Comparison of ENCODE assay signal across 8 cellular contexts in genomic region chr2:218387369-218388194, GRCh38. TPM values are rescaled to one million over a fixed set of nuclear protein-coding genes. Genes with fewer than 3 reads are reported as not detected.
DNase-seq lines count a peak whose midpoint lies in the region; ATAC-seq and TF ChIP-seq lines count a peak whose summit lies in the region.

No MANE protein-coding gene starts in this region.

- H4K20me1 ChIP-seq in neural progenitor cell (ENCODE audit: low read depth) = no peaks in the 10 kb centered on the region

- H3K9me3 Mint-ChIP-seq in neural progenitor cell = no peaks in the 10 kb centered on the region

- no peaks in the 10 kb centered on the region for H3K4me1 ChIP-seq in neural progenitor cell

- ATAC-seq in Right ventricle myocardium inferior (peak; percentile 84), HG03442 (IDR thresholded peaks at IDR 0.05; ENCODE audit: unreplicated experiment) (no peak), GM18909 (IDR thresholded peaks at IDR 0.05; ENCODE audit: poor library complexity, unreplicated experiment) (no peak), HG03175 (IDR thresholded peaks at IDR 0.05; ENCODE audit: unreplicated experiment) (no peak)

- H3K4me2 ChIP-seq in neural progenitor cell = peak overlapping the region; percentile 71

- H3K4me3 Mint-ChIP-seq in neural progenitor cell = peak overlapping the region; percentile 63

- no peak overlapping the region for H3K27ac Mint-ChIP-seq in neural progenitor cell

- H3K4me3 ChIP-seq in neural progenitor cell = peak overlapping the region; percentile 50

- in situ Hi-C loops in SK-MEL-5 (cut with HindIII; ENCODE audit: low pct_unique_long_range_greater_than_20kb, low sequenced_read_pairs) = no loop called here

- no peak overlapping the region for H3K27ac ChIP-seq in neural progenitor cell

- H3K27me3 Mint-ChIP-seq in neural progenitor cell (ENCODE audit: insufficient read depth, low read depth) = peaks cover 14% of the 10 kb centered on the region

- H3K27me3 ChIP-seq in neural progenitor cell = peaks cover 28% of the 10 kb centered on the region

- H3K9me3 ChIP-seq in neural progenitor cell (ENCODE audit: low read depth) = no peaks in the 10 kb centered on the region

- H2AFZ ChIP-seq in neural progenitor cell (replicated peaks) = peak overlapping the region; percentile 96

- DNase-seq in Right ventricle myocardium inferior (ENCODE audit: missing footprints) (no peak), cardiac septum (ENCODE audit: low spot score) (no peak), SK-MEL-5 (ENCODE audit: low read depth, low spot score) (peak; percentile 21), fibroblast of peridontal ligament (ENCODE audit: extremely low read depth) (peak; percentile 49), neural progenitor cell (ENCODE audit: low spot score) (peak; percentile 79)

- H3K9ac ChIP-seq in neural progenitor cell = no peak overlapping the region

- H3K4me1 Mint-ChIP-seq in neural progenitor cell = no peaks in the 10 kb centered on the region

- no peaks in the 10 kb centered on the region for H3K36me3 ChIP-seq in neural progenitor cell

- intact Hi-C loops in Right ventricle myocardium inferior (cut with DNase I) = no loop called here
- intact Hi-C loops in cardiac septum (cut with DNase I) = no loop called here

- no peaks in the 10 kb centered on the region for H3K79me2 ChIP-seq in neural progenitor cell (ENCODE audit: low read depth)

- H3K36me3 Mint-ChIP-seq in neural progenitor cell = no peaks in the 10 kb centered on the region

- peaks cover 25% of the 10 kb centered on the region for H3F3A ChIP-seq in neural progenitor cell (ENCODE audit: low read depth)

- TF ChIP-seq CTCF in neural progenitor cell (IDR thresholded peaks at IDR 0.05) = no peak

RNA-seq across cellular contexts. Expression of gene SLC11A1, which starts 5.5 kb away (rescaled TPM):
- total RNA-seq in Right ventricle myocardium inferior (5.4 TPM), cardiac septum (6.4 TPM), neural progenitor cell (ENCODE audit: low replicate concordance) (0.03 TPM in 1 of 2 replicates, not detected in the other)
- 0.11 TPM in 1 of 2 replicates, not detected in the other for total RNA-seq in SK-MEL-5 (2014; rRNA removed; shearing (Covaris generic))
- polyA plus RNA-seq in SK-MEL-5 (2015; cell fraction: cytosol; rRNA removed) = 0.14 TPM in 1 of 2 replicates, not detected in the other
- polyA plus RNA-seq in SK-MEL-5 (2015; cell fraction: nucleus; rRNA removed) = 0.23 TPM in 1 of 2 replicates, not detected in the other

RNA-seq across cellular contexts. Expression of gene CTDSP1, which starts 12.1 kb away (rescaled TPM):
- total RNA-seq in Right ventricle myocardium inferior (101 TPM), cardiac septum (100 TPM), neural progenitor cell (ENCODE audit: low replicate concordance) (31.3 and 70.5 TPM in 2 replicates)
- total RNA-seq in SK-MEL-5 (2014; rRNA removed; shearing (Covaris generic)) = 26.9 and 29.6 TPM in 2 replicates
- polyA plus RNA-seq in SK-MEL-5 (2015; cell fraction: cytosol; rRNA removed) = 69.8 and 74.6 TPM in 2 replicates
- polyA plus RNA-seq in SK-MEL-5 (2015; cell fraction: nucleus; rRNA removed) = 25.0 and 29.9 TPM in 2 replicates

RNA-seq across cellular contexts. Expression of gene CATIP, which starts 30.9 kb away (rescaled TPM):
- total RNA-seq in Right ventricle myocardium inferior = not detected
- not detected for total RNA-seq in cardiac septum
- not detected in 2 replicates for total RNA-seq in SK-MEL-5 (2014; rRNA removed; shearing (Covaris generic))
- not detected in 2 replicates for polyA plus RNA-seq in SK-MEL-5 (2015; cell fraction: cytosol; rRNA removed)
- polyA plus RNA-seq in SK-MEL-5 (2015; cell fraction: nucleus; rRNA removed) = 9.9 TPM in 1 of 2 replicates, not detected in the other
- total RNA-seq in neural progenitor cell (ENCODE audit: low replicate concordance) = 3.1 and 6.2 TPM in 2 replicates

RNA-seq across cellular contexts. Expression of gene VIL1, which starts 31.3 kb away (rescaled TPM):
- not detected for total RNA-seq in Right ventricle myocardium inferior
- not detected for total RNA-seq in cardiac septum
- 0.05 and 0.11 TPM in 2 replicates for total RNA-seq in SK-MEL-5 (2014; rRNA removed; shearing (Covaris generic))
- polyA plus RNA-seq in SK-MEL-5 (2015; cell fraction: cytosol; rRNA removed) = 0.28 TPM in 1 of 2 replicates, not detected in the other
- not detected in 2 replicates for polyA plus RNA-seq in SK-MEL-5 (2015; cell fraction: nucleus; rRNA removed)
- 0.22 TPM in 1 of 2 replicates, not detected in the other for total RNA-seq in neural progenitor cell (ENCODE audit: low replicate concordance)

Comparison
In these comparisons a context has a peak if more than half of its experiments do, and no peak if none do; other contexts are left out.
1. DNase-seq: peak in SK-MEL-5 (single experiment), fibroblast of peridontal ligament (single experiment) and neural progenitor cell (single experiment); none in Right ventricle myocardium inferior (single experiment) and cardiac septum (single experiment).